Comparison of ENCODE assay signal across 16 cellular contexts in genomic region chr3:10397879-10398278, GRCh38.
"Had no signal": no experiment of that assay in that cellular context is flagged by ENCODE, and none has a peak within 500 bp of the region (broad histone marks: within the 10 kb centered on the region; RNA-seq: fewer than 3 reads in every experiment).

No MANE protein-coding gene starts in this region.

- H3K4me3 Mint-ChIP-seq: activated CD4-positive, alpha-beta memory T cell treated with anti-CD3 and anti-CD28 coated beads for 36 hours; brain; memory B cell had no signal

- H3K27ac ChIP-seq: esophagus muscularis mucosa, prostate gland, tibial nerve had no signal

- H3K9me3 ChIP-seq: esophagus muscularis mucosa, prostate gland, tibial nerve had no signal

- H3K27me3 ChIP-seq: esophagus muscularis mucosa, tibial nerve had no signal

- H3K4me3 ChIP-seq: esophagus muscularis mucosa, prostate gland, smooth muscle cell, tibial nerve had no signal

- ATAC-seq: right cardiac atrium had no signal

- H3K36me3 ChIP-seq: esophagus muscularis mucosa, prostate gland had no signal

- H3K4me1 ChIP-seq: esophagus muscularis mucosa, prostate gland, tibial nerve had no signal

- H3K27me3 Mint-ChIP-seq: activated CD4-positive, alpha-beta memory T cell treated with anti-CD3 and anti-CD28 coated beads for 36 hours; memory B cell had no signal

- DNase-seq: activated CD4-positive, alpha-beta memory T cell treated with anti-CD3 and anti-CD28 coated beads for 36 hours; activated naive CD4-positive, alpha-beta T cell treated with Interleukin-2 at 50 U/mL for 16 hours; activated T-cell treated with anti-CD3 and anti-CD28 coated beads, Interleukin-2, amount 50 U/mL, for 1 hour; central memory CD4-positive, alpha-beta T cell; cortex of kidney; effector CD8-positive, alpha-beta T cell; right cardiac atrium; stimulated activated CD4-positive, alpha-beta T cell treated with anti-CD3 and anti-CD28 coated beads, Interleukin-4, amount 100 ng/mL, for 1 hour; SW 1271 had no signal

- H3K9me3 Mint-ChIP-seq: activated CD4-positive, alpha-beta memory T cell treated with anti-CD3 and anti-CD28 coated beads for 36 hours; activated T-helper 2 cell treated with anti-CD3 and anti-CD28 coated beads, Interferon-gamma antibody, Interleukin-2, Interleukin-4, amounts not matched to agents 10 μg/mL and 5 μg/mL and 100 μg/mL, durations not matched to agents 14 hours and 24 hours and 36 hours; brain; memory B cell had no signal

- H3K4me2 ChIP-seq: smooth muscle cell had no signal

- H3K27ac Mint-ChIP-seq: activated CD4-positive, alpha-beta memory T cell treated with anti-CD3 and anti-CD28 coated beads for 36 hours; activated T-helper 2 cell treated with anti-CD3 and anti-CD28 coated beads, Interferon-gamma antibody, Interleukin-2, Interleukin-4, amounts not matched to agents 10 μg/mL and 5 μg/mL and 100 μg/mL, durations not matched to agents 14 hours and 24 hours and 36 hours had no signal

- H3K4me1 Mint-ChIP-seq: brain had no signal
